In the genomic region with DNA sequence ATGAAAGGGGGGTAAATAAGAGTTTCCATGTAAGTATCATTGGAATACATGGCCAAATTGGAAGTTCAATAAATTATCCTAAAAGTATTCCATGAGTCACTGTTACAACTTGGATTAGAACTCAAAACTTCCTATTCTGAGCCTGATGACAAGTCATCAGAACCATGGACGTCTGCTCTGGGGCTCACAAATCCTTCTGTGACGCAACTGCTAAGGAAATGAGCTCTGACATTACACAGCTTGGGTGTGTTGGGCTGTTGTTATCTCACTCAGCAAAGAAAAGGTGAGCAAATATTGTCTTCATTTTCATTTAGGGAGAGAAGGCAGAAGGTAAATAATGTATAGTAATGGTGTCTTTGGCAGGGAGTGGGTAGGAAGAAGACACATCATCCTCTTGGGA, we compare ENCODE assay signal across 12 cellular contexts.
"Had no signal": no experiment of that assay in that cellular context is flagged by ENCODE, and none has a peak within 500 bp of the region (broad histone marks: within the 10 kb centered on the region; RNA-seq: fewer than 3 reads in every experiment).

No MANE protein-coding gene starts in this region.

- H3K27me3 ChIP-seq: esophagus squamous epithelium, gastrocnemius medialis, heart left ventricle, neural progenitor cell, right lobe of liver had no signal

- H3K36me3 ChIP-seq: esophagus squamous epithelium, gastrocnemius medialis, heart left ventricle, neural progenitor cell, right lobe of liver had no signal

- DNase-seq: activated CD4-positive, alpha-beta T cell treated with anti-CD3 and anti-CD28 coated beads, Interleukin-2, amount 10 ng/mL, durations not matched to agents 24 days and 14 days; activated CD4-positive, CD25-positive, alpha-beta regulatory T cell; activated naive CD8-positive, alpha-beta T cell treated with anti-CD3 and anti-CD28 coated beads for 36 hours; esophagus squamous epithelium; gastrocnemius medialis; heart left ventricle; naive B cell; psoas muscle; right lobe of liver; stimulated activated CD4-positive, alpha-beta T cell treated with anti-CD3 and anti-CD28 coated beads, Interleukin-2, amount 100 ng/mL, for 24 hours; SW 1271 had no signal

- H2AFZ ChIP-seq: neural progenitor cell had no signal

- H3K4me2 ChIP-seq: neural progenitor cell had no signal

- H3K27ac ChIP-seq: esophagus squamous epithelium, gastrocnemius medialis, heart left ventricle, neural progenitor cell, psoas muscle, right lobe of liver had no signal

- H3K4me1 ChIP-seq: gastrocnemius medialis, neural progenitor cell, psoas muscle, right lobe of liver had no signal

- ATAC-seq: gastrocnemius medialis, heart left ventricle, psoas muscle, right lobe of liver had no signal

- H3K4me3 ChIP-seq: esophagus squamous epithelium, gastrocnemius medialis, heart left ventricle, neural progenitor cell, psoas muscle, right lobe of liver had no signal

- H3K9me3 ChIP-seq: esophagus squamous epithelium, gastrocnemius medialis, psoas muscle had no signal
